Comparison of ENCODE assay signal across 24 cellular contexts in the genomic region with DNA sequence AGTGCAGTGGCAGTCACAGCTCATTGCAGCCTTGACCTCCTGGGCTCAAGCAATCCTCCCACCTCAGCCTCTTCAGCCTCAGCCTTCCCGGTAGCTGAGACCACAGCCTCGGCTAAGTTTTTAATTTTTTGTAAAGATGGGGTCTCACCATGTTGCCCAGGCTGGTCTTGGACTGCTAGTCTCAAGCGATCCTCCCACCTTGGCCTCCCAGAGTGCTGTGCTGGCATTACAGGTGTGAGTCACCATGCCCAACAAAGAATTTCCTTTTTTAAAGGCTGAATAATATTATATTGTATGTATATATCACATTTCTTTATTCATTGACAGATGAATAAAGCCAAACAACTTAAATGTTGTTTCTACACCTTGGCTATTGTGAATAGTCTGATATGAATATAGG.
"Had no signal": no experiment of that assay in that cellular context is flagged by ENCODE, and none has a peak within 500 bp of the region (broad histone marks: within the 10 kb centered on the region; RNA-seq: fewer than 3 reads in every experiment).

No MANE protein-coding gene starts in this region.

- H3K36me3 ChIP-seq: breast epithelium had no signal

- H3K4me2 ChIP-seq: KMS-11 had no signal

- H3K9ac ChIP-seq: KMS-11 had no signal

- ATAC-seq: activated CD4-positive, alpha-beta T cell treated with anti-CD3 and anti-CD28 coated beads for 36 hours; T-helper 17 cell had no signal

- H3K4me1 ChIP-seq: breast epithelium had no signal

- DNase-seq: activated CD4-positive, alpha-beta memory T cell treated with anti-CD3 and anti-CD28 coated beads, Interleukin-2, amount 10 ng/mL, durations not matched to agents 7 days and 5 days; activated CD4-positive, alpha-beta T cell treated with anti-CD3 and anti-CD28 coated beads for 36 hours; activated CD4-positive, alpha-beta T cell treated with anti-CD3 and anti-CD28 coated beads, Interleukin-2, amount 50 U/mL, for 1 hour; activated CD8-positive, alpha-beta memory T cell treated with anti-CD3 and anti-CD28 coated beads, Interleukin-2, amount 50 U/mL, for 48 hours; activated naive CD4-positive, alpha-beta T cell treated with anti-CD3 and anti-CD28 coated beads, Interleukin-2, amount 50 U/mL, for 16 hours; activated naive CD8-positive, alpha-beta T cell treated with anti-CD3 and anti-CD28 coated beads, Interleukin-2, amount 10 ng/mL, durations not matched to agents 7 days and 5 days; activated T-cell treated with anti-CD3 and anti-CD28 coated beads, Interleukin-2, amount 50 U/mL, for 1 hour; adrenal gland; aorta; MG63; MV-4-11; NCI-H1105; NCI-H1436; NCI-H1694 treated with DMSO at 0.1 percent for 48 hours; NCI-H2029 treated with DMSO at 0.1 percent for 48 hours; NCI-H446; NCI-H524; SIG-M5; T-helper 17 cell; T-helper 9 cell had no signal

- H3K27ac ChIP-seq: adrenal gland, breast epithelium, KMS-11, VCaP had no signal

- H3K27me3 ChIP-seq: adrenal gland, breast epithelium, MG63 had no signal

- FAIRE-seq: RCC 7860 had no signal

- H3K9me3 ChIP-seq: breast epithelium, MG63 had no signal

- H3K4me3 ChIP-seq: adrenal gland, breast epithelium, MG63 had no signal
